In genomic region chr1:93738926-93739325, GRCh38 we compare ENCODE assay signal across 23 cellular contexts. TPM values are rescaled to one million over a fixed set of nuclear protein-coding genes. Genes with fewer than 3 reads are reported as not detected.
DNase-seq lines count a peak whose midpoint lies in the region; ATAC-seq and TF ChIP-seq lines count a peak whose summit lies in the region.
"Had no signal": no experiment of that assay in that cellular context is flagged by ENCODE, and none has a peak within 500 bp of the region (broad histone marks: within the 10 kb centered on the region; RNA-seq: fewer than 3 reads in every experiment).

No MANE protein-coding gene starts in this region.

- intact Hi-C loops in HCT116 (cut with micrococcal nuclease), result loop anchor here (1.0 to 5.0 kb wide), 4 partner anchors 40 to 107 kb away; no protein-coding TSS in a partner anchor
- intact Hi-C loops in head of caudate nucleus (cut with DNase I), result no loop called here
- intact Hi-C loops in activated CD4-positive, alpha-beta T cell treated with anti-CD3 and anti-CD28 coated beads for 36 hours (cut with DNase I, micrococcal nuclease), result no loop called here

- H4K20me1 ChIP-seq in HCT116 (ENCODE audit: insufficient read depth) (no peaks in the 10 kb centered on the region), osteoblast (ENCODE audit: insufficient read depth, low read length) (no peaks in the 10 kb centered on the region)

- H3K27ac Mint-ChIP-seq in activated CD4-positive, alpha-beta T cell treated with anti-CD3 and anti-CD28 coated beads for 36 hours, result no peak overlapping the region
- H3K27ac Mint-ChIP-seq in chondrocyte (ENCODE audit: unreplicated experiment), result no peak overlapping the region
- H3K27ac Mint-ChIP-seq: activated naive CD4-positive, alpha-beta T cell treated with anti-CD3 and anti-CD28 coated beads for 36 hours; activated T-cell treated with anti-CD3 and anti-CD28 coated beads, Interleukin-2, amount 50 U/mL, for 72 hours; CD4-positive, alpha-beta T cell had no signal

- CTCF ChIA-PET in HCT116 (lab: Charles Lee), result interaction anchor here (1.4 kb wide), 1 partner anchor 11 kb away, joined by 7 read pairs; no protein-coding TSS in a partner anchor
- CTCF ChIA-PET in activated CD4-positive, alpha-beta T cell treated with anti-CD3 and anti-CD28 coated beads for 36 hours (lab: Charles Lee), result interaction anchor here (0.6 kb wide), 1 partner anchor 84 kb away, joined by 3 read pairs; no protein-coding TSS in a partner anchor

- in situ Hi-C loops in brain microvascular endothelial cell (cut with HindIII; ENCODE audit: low pct_ligation_motif_present, low sequenced_read_pairs), result no loop called here

- H3K4me1 Mint-ChIP-seq in activated CD4-positive, alpha-beta T cell treated with anti-CD3 and anti-CD28 coated beads for 36 hours, result no peaks in the 10 kb centered on the region
- H3K4me1 Mint-ChIP-seq in chondrocyte (ENCODE audit: low read depth), result peaks cover 49% of the 10 kb centered on the region

- POLR2A ChIA-PET in HCT116 (lab: Charles Lee), result interaction anchor here (1.2 kb wide), 1 partner anchor 41 kb away, joined by 4 read pairs; no protein-coding TSS in a partner anchor
- POLR2A ChIA-PET in activated CD4-positive, alpha-beta T cell treated with anti-CD3 and anti-CD28 coated beads for 36 hours (lab: Charles Lee), result interaction anchor here (0.5 kb wide), 1 partner anchor 138 kb away, joined by 3 read pairs; no protein-coding TSS in a partner anchor

- DNase-seq in HCT116 (ENCODE audit: low read depth, low spot score) (no peak), NCI-H82 treated with DMSO at 0.1 percent for 48 hours (lab: John Stamatoyannopoulos, UW; ENCODE audit: unreplicated experiment) (peak; percentile 16), brain microvascular endothelial cell (no peak), osteoblast (ENCODE audit: insufficient read length, low spot score, missing footprints) (no peak), head of caudate nucleus (no peak), chondrocyte (ENCODE audit: low spot score) (no peak)
- DNase-seq in activated CD4-positive, alpha-beta T cell treated with anti-CD3 and anti-CD28 coated beads for 36 hours, result no peak
- DNase-seq: activated CD4-positive, alpha-beta T cell treated with anti-CD3 and anti-CD28 coated beads, Interleukin-2, amount 50 U/mL, for 1 hour; activated naive CD4-positive, alpha-beta T cell treated with anti-CD3 and anti-CD28 coated beads for 36 hours; activated T-cell treated with anti-CD3 and anti-CD28 coated beads, Interleukin-2, amount 50 U/mL, for 72 hours; adrenal gland; CD4-positive, alpha-beta T cell; effector CD4-positive, alpha-beta T cell; heart right ventricle; Karpas-422; NCI-H1694 treated with DMSO at 0.1 percent for 48 hours; NCI-H2171; NCI-H526 treated with DMSO at 0.1 percent for 48 hours; posterior cingulate gyrus; stimulated activated naive CD4-positive, alpha-beta T cell treated with Interleukin-2 at 50 U/mL for 16 hours; T-helper 9 cell had no signal

- H3K36me3 ChIP-seq in HCT116 (ENCODE audit: control insufficient read depth in 1 of 2, insufficient read depth in 2 of 2, low read length in 2 of 2) (no peaks in the 10 kb centered on the region), brain microvascular endothelial cell (replicated peaks) (no peaks in the 10 kb centered on the region), osteoblast (ENCODE audit: insufficient read depth, low read length) (no peaks in the 10 kb centered on the region)
- H3K36me3 ChIP-seq: adrenal gland, heart right ventricle had no signal

- ATAC-seq in HCT116 (peak; percentile 9), GM21447 (IDR thresholded peaks at IDR 0.05; ENCODE audit: unreplicated experiment) (no peak)
- no peak for ATAC-seq in activated CD4-positive, alpha-beta T cell treated with anti-CD3 and anti-CD28 coated beads for 36 hours

- H3K27ac ChIP-seq in HCT116 (ENCODE audit: low read depth, low read length) (peak overlapping the region; percentile 69; the same call in 1 of the 2 replicates), brain microvascular endothelial cell (peak overlapping the region; percentile 73), osteoblast (ENCODE audit: low read depth, low read length) (peak overlapping the region; percentile 78)
- H3K27ac ChIP-seq: adrenal gland, heart right ventricle had no signal

- no peaks in the 10 kb centered on the region for H3K27me3 Mint-ChIP-seq in activated CD4-positive, alpha-beta T cell treated with anti-CD3 and anti-CD28 coated beads for 36 hours
- H3K27me3 Mint-ChIP-seq in chondrocyte (ENCODE audit: low read depth), result no peaks in the 10 kb centered on the region
- H3K27me3 Mint-ChIP-seq: CD4-positive, alpha-beta T cell had no signal

- H3K27me3 ChIP-seq in HCT116 (ENCODE audit: insufficient read depth, low read length) (no peaks in the 10 kb centered on the region), brain microvascular endothelial cell (replicated peaks) (no peaks in the 10 kb centered on the region), osteoblast (ENCODE audit: insufficient read depth, low read length) (no peaks in the 10 kb centered on the region)
- H3K27me3 ChIP-seq: adrenal gland had no signal

- H2AFZ ChIP-seq in HCT116 (ENCODE audit: low read depth, low read length, poor library complexity, severe bottlenecking) (no peak overlapping the region), osteoblast (ENCODE audit: low read length) (no peak overlapping the region)

- H3K4me1 ChIP-seq in HCT116 (ENCODE audit: control insufficient read depth in 1 of 2, insufficient read depth in 2 of 2, low read length in 2 of 2) (peaks cover 19 to 67% of the 10 kb centered on the region in 2 experiments), osteoblast (ENCODE audit: insufficient read depth, low read length) (peaks cover 40% of the 10 kb centered on the region)
- H3K4me1 ChIP-seq: adrenal gland had no signal

- no peaks in the 10 kb centered on the region for H3K79me2 ChIP-seq in HCT116 (ENCODE audit: insufficient read depth, low read length)
- no peaks in the 10 kb centered on the region for H3K79me2 ChIP-seq in osteoblast (ENCODE audit: insufficient read depth, low read length)

- peak overlapping the region; percentile 64 for H3K4me2 ChIP-seq in HCT116 (ENCODE audit: low read length)
- H3K4me2 ChIP-seq in osteoblast (ENCODE audit: insufficient read depth, low read length), result no peak overlapping the region

- no peak for TF ChIP-seq RAD21 in HCT116 (IDR thresholded peaks at IDR 0.05; ENCODE audit: low read depth)

- H3K36me3 Mint-ChIP-seq in activated CD4-positive, alpha-beta T cell treated with anti-CD3 and anti-CD28 coated beads for 36 hours (ENCODE audit: low read depth), result no peaks in the 10 kb centered on the region
- H3K36me3 Mint-ChIP-seq in chondrocyte (ENCODE audit: low read depth), result peaks cover 3% of the 10 kb centered on the region

- peak overlapping the region; percentile 58 for H3K9ac ChIP-seq in HCT116 (ENCODE audit: low read length)

- no peak for TF ChIP-seq POLR2A in HCT116 (IDR thresholded peaks at IDR 0.05; ENCODE audit: borderline replicate concordance, extremely low read depth, insufficient read depth, insufficient read length)

- RAD21 ChIA-PET in HCT116 (lab: Charles Lee; ENCODE audit: low non-redundant PET in 1 of 2, low total read pairs in 2 of 2, uncharacterized antibody in 2 of 2, unreplicated experiment in 2 of 2), result interaction anchor here in 1 of 2 experiments (1.4 kb wide), 1 partner anchor 74 kb away, joined by 4 read pairs; no protein-coding TSS in a partner anchor

- H3K9me3 ChIP-seq in HCT116 (ENCODE audit: control insufficient read depth in 1 of 2, insufficient read depth in 1 of 2, low read depth in 1 of 2, low read length in 2 of 2) (no peaks in the 10 kb centered on the region), osteoblast (ENCODE audit: low read depth, low read length) (no peaks in the 10 kb centered on the region)
- H3K9me3 ChIP-seq: adrenal gland, heart right ventricle had no signal

- H3K9me3 Mint-ChIP-seq in activated CD4-positive, alpha-beta T cell treated with anti-CD3 and anti-CD28 coated beads for 36 hours (ENCODE audit: low read depth), result no peaks in the 10 kb centered on the region
- H3K9me3 Mint-ChIP-seq in chondrocyte (ENCODE audit: low read depth), result peaks cover 7% of the 10 kb centered on the region
- H3K9me3 Mint-ChIP-seq: activated naive CD4-positive, alpha-beta T cell treated with anti-CD3 and anti-CD28 coated beads for 36 hours; activated T-cell treated with anti-CD3 and anti-CD28 coated beads, Interleukin-2, amount 50 U/mL, for 72 hours; CD4-positive, alpha-beta T cell had no signal

- TF ChIP-seq CTCF in HCT116 (IDR thresholded peaks at IDR 0.05 in 2 of 3, conservative IDR thresholded peaks at IDR 0.05 in 1 of 3; ENCODE audit: borderline replicate concordance in 1 of 3, insufficient read depth in 1 of 3, low read depth in 2 of 3, low read length in 2 of 3) (no peak), brain microvascular endothelial cell (IDR thresholded peaks at IDR 0.05; ENCODE audit: low read depth, low read length, missing control alignments) (no peak), osteoblast (IDR thresholded peaks at IDR 0.05; ENCODE audit: extremely low read depth, low read depth, low read length) (no peak), chondrocyte (IDR thresholded peaks at IDR 0.05) (no peak)

- no TSS peak for BruUV-seq in HCT116 (replicated peaks; lab: Mats Ljungman, UMichigan)

- H3K9me2 ChIP-seq in HCT116 (ENCODE audit: insufficient read depth), result no peaks in the 10 kb centered on the region

- H3K4me3 Mint-ChIP-seq in activated CD4-positive, alpha-beta T cell treated with anti-CD3 and anti-CD28 coated beads for 36 hours, result no peak overlapping the region
- H3K4me3 Mint-ChIP-seq in chondrocyte (ENCODE audit: unreplicated experiment), result no peak overlapping the region
- H3K4me3 Mint-ChIP-seq: activated naive CD4-positive, alpha-beta T cell treated with anti-CD3 and anti-CD28 coated beads for 36 hours; activated T-cell treated with anti-CD3 and anti-CD28 coated beads, Interleukin-2, amount 50 U/mL, for 72 hours; CD4-positive, alpha-beta T cell had no signal

- H3K4me3 ChIP-seq in HCT116 (replicated peaks in 1 of 2; ENCODE audit: low read depth in 1 of 2, low read length in 2 of 2) (peak overlapping the region in 1 of 2 experiments; percentile 9; a peak in 1 of 4 replicates), brain microvascular endothelial cell (ENCODE audit: low read depth, low read length) (no peak overlapping the region), osteoblast (ENCODE audit: insufficient read depth, low read length) (no peak overlapping the region)
- H3K4me3 ChIP-seq: adrenal gland, heart right ventricle, lung had no signal

TF ChIP-seq in HCT116, 20 proteins besides CTCF, POLR2A, EP300 and RAD21:
- TF ChIP-seq SIN3A (IDR thresholded peaks at IDR 0.05; ENCODE audit: low read depth), result no peak
- TF ChIP-seq ZNF274 (IDR thresholded peaks at IDR 0.05; ENCODE audit: low read depth, low read length), result no peak
- no peak for TF ChIP-seq SP1 (IDR thresholded peaks at IDR 0.05; ENCODE audit: low read depth)
- no peak for TF ChIP-seq POLR2AphosphoS5 (IDR thresholded peaks at IDR 0.05; ENCODE audit: low read depth, low read length)
- TF ChIP-seq CEBPB (IDR thresholded peaks at IDR 0.05; ENCODE audit: low read depth), result no peak
- no peak for TF ChIP-seq EZH2phosphoT487 (IDR thresholded peaks at IDR 0.05; ENCODE audit: borderline replicate concordance)

RNA-seq across cellular contexts. Expression of gene BCAR3, which starts 57.3 kb away (rescaled TPM):
- 24.5 TPM for total RNA-seq in HCT116 (2021; ENCODE audit: unreplicated experiment)
- 43.6 and 47.9 TPM in 2 replicates for polyA plus RNA-seq in HCT116 (2012)
- total RNA-seq in osteoblast, result 34.0 and 37.1 TPM in 2 replicates
- under 1 TPM; 0.46 to 0.54 TPM for total RNA-seq in activated CD4-positive, alpha-beta T cell treated with anti-CD3 and anti-CD28 coated beads for 36 hours
- 12.1 to 20.6 TPM (median 18.5 TPM) in 3 replicates for total RNA-seq in chondrocyte
